In the genomic region with DNA sequence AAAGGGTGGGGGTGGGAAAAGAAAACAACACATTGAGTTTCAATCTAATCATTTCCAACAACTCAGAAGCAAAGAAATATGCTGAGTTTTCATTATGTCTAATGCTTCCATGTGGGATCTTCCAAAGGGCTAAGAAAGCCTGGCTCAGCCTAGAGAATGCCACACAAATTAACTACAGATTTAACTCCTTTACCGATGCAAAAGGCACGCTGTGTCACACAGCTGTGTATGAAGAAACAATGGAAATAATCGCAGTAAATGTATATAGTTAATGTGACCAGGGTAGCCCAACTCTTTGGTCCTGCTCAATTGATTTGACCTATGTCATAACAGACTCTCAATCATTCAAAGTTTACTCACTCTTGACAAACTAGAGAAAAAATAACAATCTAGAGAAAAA, we compare ENCODE assay signal across 1 cellular context.
TF ChIP-seq lines count a peak whose summit lies in the region.

No MANE protein-coding gene starts in this region.

TF ChIP-seq in SK-N-SH treated with all-trans-retinoic acid at 6 μM for 48 hours, 23 proteins besides CTCF, POLR2A, EP300 and RAD21:
- TF ChIP-seq ZNF8 (CRISPR knock-in tag; IDR thresholded peaks at IDR 0.05) (no peak), ARNTL (CRISPR knock-in tag; IDR thresholded peaks at IDR 0.05; ENCODE audit: borderline replicate concordance, low read depth) (no peak)
